In the genomic region with DNA sequence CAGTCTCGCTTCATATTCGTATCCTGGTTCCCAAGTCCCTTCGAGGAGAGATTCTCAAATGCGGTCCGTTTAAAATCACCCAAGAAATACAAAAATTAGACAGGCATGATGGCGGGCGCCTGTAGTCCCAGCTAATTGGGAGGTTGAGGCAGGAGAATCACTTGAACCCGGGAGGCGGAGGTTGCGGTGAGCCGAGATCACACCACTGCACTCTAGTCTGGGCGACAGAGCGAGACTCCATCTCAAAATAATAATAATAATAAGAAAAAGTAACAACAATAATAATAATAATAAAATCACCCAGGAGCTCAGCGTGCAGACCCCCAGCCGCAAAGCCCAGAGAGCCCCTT, we compare ENCODE assay signal across 7 cellular contexts. TPM values are rescaled to one million over a fixed set of nuclear protein-coding genes. Genes with fewer than 3 reads are reported as not detected.
DNase-seq lines count a peak whose midpoint lies in the region; ATAC-seq, FAIRE-seq and TF ChIP-seq lines count a peak whose summit lies in the region.
"Not testable (repeated sequence)": the region's sequence is repeated elsewhere in the genome, so short reads cannot be mapped to it uniquely, and the experiment has no call there.

No MANE protein-coding gene starts in this region.

- H4K20me1 ChIP-seq in GM23248 (ENCODE audit: insufficient read depth); PC-9 (ENCODE audit: insufficient read depth); hepatocyte (ENCODE audit: insufficient read depth, poor library complexity, severe bottlenecking): not testable (repeated sequence)

- H3K27me3 ChIP-seq in GM23248 (replicated peaks; ENCODE audit: insufficient read depth), result peaks cover 21% of the 10 kb centered on the region
- peaks cover 49% of the 10 kb centered on the region for H3K27me3 ChIP-seq in PC-9 (ENCODE audit: insufficient read depth, low read depth)
- H3K27me3 ChIP-seq in hepatocyte, result peaks cover 13% of the 10 kb centered on the region
- H3K27me3 ChIP-seq in naive thymus-derived CD4-positive, alpha-beta T cell (ENCODE audit: control insufficient read depth in 2 of 2, insufficient read depth in 2 of 2, low read length in 2 of 2); small intestine (ENCODE audit: control insufficient read depth in 2 of 2, insufficient read depth in 2 of 2, low read length in 2 of 2): not testable (repeated sequence)

- peak overlapping the region; percentile 40 for H3K27ac Mint-ChIP-seq in activated T-helper 1 cell treated with anti-CD3 and anti-CD28 coated beads, Interleukin-12 subunit alpha, Interleukin-12 subunit beta, Interleukin-2, Interleukin-4 antibody, amounts not matched to agents 30 ng/mL and 10 ng/mL and 1 ng/mL, durations not matched to agents 14 hours and 24 hours and 36 hours
- peak overlapping the region; percentile 12 to 99 (median 66) for H3K27ac Mint-ChIP-seq in naive thymus-derived CD4-positive, alpha-beta T cell

- peaks cover 18% of the 10 kb centered on the region for H3K36me3 Mint-ChIP-seq in activated T-helper 1 cell treated with anti-CD3 and anti-CD28 coated beads, Interleukin-12 subunit alpha, Interleukin-12 subunit beta, Interleukin-2, Interleukin-4 antibody, amounts not matched to agents 30 ng/mL and 10 ng/mL and 1 ng/mL, durations not matched to agents 14 hours and 24 hours and 36 hours (ENCODE audit: low read depth)
- not testable (repeated sequence) for H3K36me3 Mint-ChIP-seq in naive thymus-derived CD4-positive, alpha-beta T cell

- not testable (repeated sequence) for TF ChIP-seq CTCF in PC-9 (conservative IDR thresholded peaks at IDR 0.05); coronary artery (IDR thresholded peaks at IDR 0.05); hepatocyte (IDR thresholded peaks at IDR 0.05; ENCODE audit: poor library complexity)

- 48 to 50% methylated on average over 15 of the region's 15 CpGs for WGBS in GM23248 (ENCODE audit: low coverage in 1 of 2, low lambda C conversion rate in 2 of 2, missing lambda C conversion rate in 2 of 2), 2 experiments
- 74% methylated on average over 15 of the region's 15 CpGs for WGBS in hepatocyte (ENCODE audit: low lambda C conversion rate, missing lambda C conversion rate)
- 65 to 68% (median 68%) methylated on average over 15 of the region's 15 CpGs for WGBS in small intestine, 3 donors

- H2AFZ ChIP-seq in GM23248 (peak overlapping the region; percentile 89), PC-9 (peak overlapping the region; percentile 79), hepatocyte (peak overlapping the region; percentile 100)

- intact Hi-C loops in PC-9 (cut with micrococcal nuclease; ENCODE audit: unreplicated experiment); activated T-helper 1 cell treated with anti-CD3 and anti-CD28 coated beads, Interleukin-12 subunit alpha, Interleukin-12 subunit beta, Interleukin-2, Interleukin-4 antibody, amounts not matched to agents 30 ng/mL and 10 ng/mL and 1 ng/mL, durations not matched to agents 14 hours and 24 hours and 36 hours (cut with micrococcal nuclease); naive thymus-derived CD4-positive, alpha-beta T cell (cut with micrococcal nuclease): not testable (repeated sequence)

- H3K4me3 Mint-ChIP-seq in activated T-helper 1 cell treated with anti-CD3 and anti-CD28 coated beads, Interleukin-12 subunit alpha, Interleukin-12 subunit beta, Interleukin-2, Interleukin-4 antibody, amounts not matched to agents 30 ng/mL and 10 ng/mL and 1 ng/mL, durations not matched to agents 14 hours and 24 hours and 36 hours, result peak overlapping the region; percentile 67
- H3K4me3 Mint-ChIP-seq in naive thymus-derived CD4-positive, alpha-beta T cell, result peak overlapping the region; percentile 56 to 96 (median 76)

- POLR2A ChIA-PET in PC-9 (lab: Charles Lee; ENCODE audit: unreplicated experiment), result not testable (repeated sequence)
- POLR2A ChIA-PET in naive thymus-derived CD4-positive, alpha-beta T cell (lab: Charles Lee), result interaction anchor here (0.6 to 3.8 kb wide), 9 partner anchors 8 to 61 kb away, joined by 3 to 35 read pairs (median 5); no protein-coding TSS in a partner anchor

- H3K4me3 ChIP-seq in GM23248 (peak overlapping the region; percentile 91), PC-9 (peak overlapping the region; percentile 100; the same call in 1 of the 2 replicates), coronary artery (peak overlapping the region; percentile 86), hepatocyte (peak overlapping the region; percentile 87), small intestine (ENCODE audit: low read depth in 1 of 2, low read length in 2 of 2) (peak overlapping the region; percentile 76 to 96)
- peak overlapping the region; percentile 24 for H3K4me3 ChIP-seq in naive thymus-derived CD4-positive, alpha-beta T cell (ENCODE audit: low read length)

- not testable (repeated sequence) for FAIRE-seq in small intestine (lab: Jason Lieb, UNC)

- BruUV-seq in PC-9 (replicated peaks; lab: Mats Ljungman, UMichigan), result not testable (repeated sequence)

- ATAC-seq in naive thymus-derived CD4-positive, alpha-beta T cell, result not testable (repeated sequence)

- H3K79me2 ChIP-seq in GM23248 (ENCODE audit: insufficient read depth), result peaks cover 43% of the 10 kb centered on the region
- H3K79me2 ChIP-seq in PC-9 (ENCODE audit: low read depth), result peaks cover 29% of the 10 kb centered on the region
- H3K79me2 ChIP-seq in hepatocyte, result peaks cover 40% of the 10 kb centered on the region

- not testable (repeated sequence) for H3K4me1 ChIP-seq in GM23248 (ENCODE audit: insufficient read depth); PC-9 (replicated peaks; ENCODE audit: insufficient read depth); small intestine (ENCODE audit: control insufficient read depth in 2 of 2, insufficient read depth in 1 of 2, low read depth in 1 of 2, low read length in 1 of 2)
- peaks cover 12% of the 10 kb centered on the region for H3K4me1 ChIP-seq in hepatocyte (ENCODE audit: insufficient read depth)
- peaks cover 37 to 41% of the 10 kb centered on the region in 2 donors for H3K4me1 ChIP-seq in naive thymus-derived CD4-positive, alpha-beta T cell (ENCODE audit: control insufficient read depth in 2 of 2, insufficient read depth in 2 of 2, low read length in 2 of 2)

- CTCF ChIA-PET in PC-9 (lab: Charles Lee), result not testable (repeated sequence)
- CTCF ChIA-PET in naive thymus-derived CD4-positive, alpha-beta T cell (lab: Charles Lee), result interaction anchor here (1.5 kb wide), 1 partner anchor 23 kb away, joined by 3 read pairs; no protein-coding TSS in a partner anchor

- not testable (repeated sequence) for H3F3A ChIP-seq in GM23248 (ENCODE audit: insufficient read depth); PC-9 (ENCODE audit: insufficient read depth, low read depth)

- not testable (repeated sequence) for H3K9me2 ChIP-seq in GM23248 (ENCODE audit: insufficient read depth); PC-9 (ENCODE audit: insufficient read depth); hepatocyte (replicated peaks; ENCODE audit: insufficient read depth)

- not testable (repeated sequence) for H3K36me3 ChIP-seq in GM23248 (ENCODE audit: low read depth); PC-9 (ENCODE audit: low read depth); hepatocyte (replicated peaks; ENCODE audit: insufficient read depth, low read depth); naive thymus-derived CD4-positive, alpha-beta T cell (ENCODE audit: control insufficient read depth in 2 of 3, insufficient read depth in 3 of 3, low read length in 3 of 3); small intestine (ENCODE audit: control insufficient read depth in 2 of 2, insufficient read depth in 2 of 2, low read length in 2 of 2)

- in situ Hi-C loops in GM23248 (cut with MboI), result not testable (repeated sequence)

- peak overlapping the region; percentile 87 for H3K9ac ChIP-seq in GM23248

- H3K27ac ChIP-seq in GM23248, PC-9, hepatocyte: not testable (repeated sequence)
- H3K27ac ChIP-seq in coronary artery (peak overlapping the region; percentile 58 to 78), small intestine (ENCODE audit: low read depth in 1 of 2, low read length in 1 of 2) (peak overlapping the region; percentile 73 to 87)
- H3K27ac ChIP-seq in naive thymus-derived CD4-positive, alpha-beta T cell (ENCODE audit: low read depth, low read length), result peak overlapping the region; percentile 73

- not testable (repeated sequence) for H3K9me3 ChIP-seq in GM23248 (ENCODE audit: low read depth); PC-9 (ENCODE audit: insufficient read depth, low read depth); hepatocyte (ENCODE audit: low read depth); naive thymus-derived CD4-positive, alpha-beta T cell (ENCODE audit: control insufficient read depth in 2 of 3, low read length in 3 of 3); small intestine (ENCODE audit: control insufficient read depth, low read depth)

- not testable (repeated sequence) for H3K27me3 Mint-ChIP-seq in activated T-helper 1 cell treated with anti-CD3 and anti-CD28 coated beads, Interleukin-12 subunit alpha, Interleukin-12 subunit beta, Interleukin-2, Interleukin-4 antibody, amounts not matched to agents 30 ng/mL and 10 ng/mL and 1 ng/mL, durations not matched to agents 14 hours and 24 hours and 36 hours (ENCODE audit: insufficient read depth)
- peaks cover 0 to 13% (median 6%) of the 10 kb centered on the region in 5 donors for H3K27me3 Mint-ChIP-seq in naive thymus-derived CD4-positive, alpha-beta T cell

- H3K4me1 Mint-ChIP-seq in activated T-helper 1 cell treated with anti-CD3 and anti-CD28 coated beads, Interleukin-12 subunit alpha, Interleukin-12 subunit beta, Interleukin-2, Interleukin-4 antibody, amounts not matched to agents 30 ng/mL and 10 ng/mL and 1 ng/mL, durations not matched to agents 14 hours and 24 hours and 36 hours (ENCODE audit: low read depth), result peaks cover 42% of the 10 kb centered on the region
- peaks cover 32 to 46% (median 42%) of the 10 kb centered on the region in 7 donors for H3K4me1 Mint-ChIP-seq in naive thymus-derived CD4-positive, alpha-beta T cell

- DNase-seq in GM23248; PC-9; activated T-helper 1 cell treated with anti-CD3 and anti-CD28 coated beads, Interleukin-12 subunit alpha, Interleukin-12 subunit beta, Interleukin-2, Interleukin-4 antibody, amounts not matched to agents 30 ng/mL and 10 ng/mL and 1 ng/mL, durations not matched to agents 14 hours and 24 hours and 36 hours (ENCODE audit: low spot score); coronary artery (ENCODE audit: low spot score); hepatocyte (ENCODE audit: low spot score); small intestine: not testable (repeated sequence)
- DNase-seq in naive thymus-derived CD4-positive, alpha-beta T cell, result peak in 1 of 9 donors; percentile 25

- H3K9me3 Mint-ChIP-seq in activated T-helper 1 cell treated with anti-CD3 and anti-CD28 coated beads, Interleukin-12 subunit alpha, Interleukin-12 subunit beta, Interleukin-2, Interleukin-4 antibody, amounts not matched to agents 30 ng/mL and 10 ng/mL and 1 ng/mL, durations not matched to agents 14 hours and 24 hours and 36 hours; naive thymus-derived CD4-positive, alpha-beta T cell: not testable (repeated sequence)

- H3K4me2 ChIP-seq in GM23248 (ENCODE audit: unreplicated experiment) (peak overlapping the region; percentile 73), PC-9 (peak overlapping the region; percentile 69), hepatocyte (peak overlapping the region; percentile 89)

RNA-seq across cellular contexts. Expression of a gene that starts 0.4 kb away (rescaled TPM):
- 17.1 and 26.7 TPM in 2 replicates for total RNA-seq in GM23248 (2014; rRNA removed; shearing (Covaris generic))
- polyA plus RNA-seq in GM23248 (2016; fragmentation: Nextera tagmentation; extraction: Ambion mirVana) (15.2 and 15.9 TPM in 2 replicates), hepatocyte (18.2 and 28.0 TPM in 2 replicates), small intestine (10 to 100 TPM; 49.2 to 93.7 (median 68.1) TPM)
- total RNA-seq in PC-9 (2021) (34.0 and 42.3 TPM in 2 replicates), hepatocyte (20.7 and 22.1 TPM in 2 replicates)
- total RNA-seq in activated T-helper 1 cell treated with anti-CD3 and anti-CD28 coated beads, Interleukin-12 subunit alpha, Interleukin-12 subunit beta, Interleukin-2, Interleukin-4 antibody, amounts not matched to agents 30 ng/mL and 10 ng/mL and 1 ng/mL, durations not matched to agents 14 hours and 24 hours and 36 hours, result 37.0 and 39.0 TPM in 2 replicates
- 10 to 100 TPM; 61.9 to 84.1 (median 74.3) TPM for total RNA-seq in naive thymus-derived CD4-positive, alpha-beta T cell
- 10 to 100 TPM; 26.2 to 45.7 TPM for polyA plus RNA-seq in naive thymus-derived CD4-positive, alpha-beta T cell

Comparison
In these comparisons a context has a peak if more than half of its experiments do, and no peak if none do; other contexts are left out.
1. H3K4me3 ChIP-seq: peak in every context shown above with its lines; median percentile 100 in PC-9; 91 in GM23248; 87 in hepatocyte; 86 in coronary artery; 86 in small intestine; 24 in naive thymus-derived CD4-positive, alpha-beta T cell.